Comparison of ENCODE assay signal across 28 cellular contexts in genomic region chr7:80521809-80522208, GRCh38. TPM values are rescaled to one million over a fixed set of nuclear protein-coding genes. Genes with fewer than 3 reads are reported as not detected.
DNase-seq lines count a peak whose midpoint lies in the region; TF ChIP-seq lines count a peak whose summit lies in the region.
"Had no signal": no experiment of that assay in that cellular context is flagged by ENCODE, and none has a peak within 500 bp of the region (broad histone marks: within the 10 kb centered on the region; RNA-seq: fewer than 3 reads in every experiment).

No MANE protein-coding gene starts in this region.

- H3K4me1 Mint-ChIP-seq in type B pancreatic cell (ENCODE audit: unreplicated experiment) = peaks cover 7% of the 10 kb centered on the region
- H3K4me1 Mint-ChIP-seq: B cell had no signal

- TF ChIP-seq CTCF in type B pancreatic cell (conservative IDR thresholded peaks at IDR 0.05) = no peak

- no peaks in the 10 kb centered on the region for H3K9me3 Mint-ChIP-seq in type B pancreatic cell
- H3K9me3 Mint-ChIP-seq: CD8-positive, alpha-beta T cell; T-helper 1 cell treated with Interleukin-12 subunit alpha and Interleukin-12 subunit beta and Interleukin-4 antibody, amounts not matched to agents 30 μg/mL and 1 μg/mL, for 36 hours had no signal

- H3K27ac Mint-ChIP-seq in type B pancreatic cell = no peak overlapping the region
- H3K27ac Mint-ChIP-seq: B cell; CD8-positive, alpha-beta T cell; T-helper 1 cell treated with Interleukin-12 subunit alpha and Interleukin-12 subunit beta and Interleukin-4 antibody, amounts not matched to agents 30 μg/mL and 1 μg/mL, for 36 hours had no signal

- peak overlapping the region; percentile 55 for H3K4me3 Mint-ChIP-seq in type B pancreatic cell
- H3K4me3 Mint-ChIP-seq: B cell; CD8-positive, alpha-beta T cell; T-helper 1 cell treated with Interleukin-12 subunit alpha and Interleukin-12 subunit beta and Interleukin-4 antibody, amounts not matched to agents 30 μg/mL and 1 μg/mL, for 36 hours had no signal

- DNase-seq in NCI-H1436 (lab: John Stamatoyannopoulos, UW) = peak; percentile 17
- DNase-seq in NCI-H146 treated with DMSO at 0.1 percent for 48 hours (lab: John Stamatoyannopoulos, UW; ENCODE audit: unreplicated experiment) = peak; percentile 27
- peak; percentile 45 for DNase-seq in epithelial cell of prostate (ENCODE audit: low read depth, low spot score)
- no peak for DNase-seq in type B pancreatic cell (ENCODE audit: extremely low spot score, unreplicated experiment)
- no peak for DNase-seq in AG08396 (ENCODE audit: low spot score)
- DNase-seq in NCI-H1048 (lab: John Stamatoyannopoulos, UW) = no peak
- no peak for DNase-seq in hippocampal formation (lab: John Stamatoyannopoulos, UW)
- DNase-seq: CD8-positive, alpha-beta T cell; DMS 273 treated with DMSO at 0.1 percent for 48 hours; DMS79 treated with DMSO at 0.1 percent for 48 hours; GF-D8; Karpas-422; NCI-H1105 treated with DMSO at 0.1 percent for 48 hours; NCI-H187; NCI-H2081 treated with DMSO at 0.1 percent for 48 hours; NCI-H2227 treated with DMSO at 0.1 percent for 48 hours; NCI-H526 treated with DMSO at 0.1 percent for 48 hours; NK-92 treated with Interleukin-12 subunit alpha and Interleukin-12 subunit beta, amount 100 ng/mL, for 24 hours; PC-3; SK-N-SH; SW 1271 had no signal

- no peaks in the 10 kb centered on the region for H3K27me3 Mint-ChIP-seq in type B pancreatic cell
- H3K27me3 Mint-ChIP-seq: B cell had no signal

- H3K27ac ChIP-seq in epithelial cell of prostate = peak overlapping the region; percentile 17
- H3K27ac ChIP-seq: C4-2B had no signal

- H3K36me3 Mint-ChIP-seq in type B pancreatic cell = no peaks in the 10 kb centered on the region
- H3K36me3 Mint-ChIP-seq: CD8-positive, alpha-beta T cell had no signal

RNA-seq across cellular contexts. Expression of gene GNAT3, which starts 9.9 kb away (rescaled TPM):
- total RNA-seq in type B pancreatic cell (ENCODE audit: low replicate concordance) = 0.70 and 0.81 TPM in 2 replicates
- total RNA-seq: A673; B cell; CD8-positive, alpha-beta T cell; HepG2; HT1080; NCI-H460; PC-3 had no signal

Comparison
In these comparisons a context has a peak if more than half of its experiments do, and no peak if none do; other contexts are left out.
1. DNase-seq: peak in NCI-H1436 (single experiment), NCI-H146 treated with DMSO at 0.1 percent for 48 hours (single experiment) and epithelial cell of prostate (single experiment); none in type B pancreatic cell (single experiment), AG08396 (single experiment), NCI-H1048 (single experiment) and hippocampal formation (0 of 2).